ENCODE assay signal across 14 cellular contexts in genomic region chr6:17120019-17120418, GRCh38. TPM values are rescaled to one million over a fixed set of nuclear protein-coding genes. Genes with fewer than 3 reads are reported as not detected.
"Had no signal": no experiment of that assay in that cellular context is flagged by ENCODE, and none has a peak within 500 bp of the region (broad histone marks: within the 10 kb centered on the region; RNA-seq: fewer than 3 reads in every experiment).

No MANE protein-coding gene starts in this region.

- ATAC-seq: activated T-cell treated with anti-CD3 and anti-CD28 coated beads, Interleukin-2, amount 50 U/mL, for 72 hours; naive thymus-derived CD4-positive, alpha-beta T cell had no signal

- H3K9me3 ChIP-seq: lower lobe of right lung, stomach had no signal

- DNase-seq: activated CD4-positive, alpha-beta T cell treated with anti-CD3 and anti-CD28 coated beads, Interleukin-2, amount 50 U/mL, for 48 hours; activated CD4-positive, CD25-positive, alpha-beta regulatory T cell treated with anti-CD3 and anti-CD28 coated beads, Interleukin-2, amount 50 U/mL, for 72 hours; activated CD8-positive, alpha-beta memory T cell treated with anti-CD3 and anti-CD28 coated beads, Interleukin-2, amount 50 U/mL, for 4 hours; activated T-cell treated with anti-CD3 and anti-CD28 coated beads, Interleukin-2, amount 50 U/mL, for 72 hours; central memory CD4-positive, alpha-beta T cell; cortex of kidney; effector CD8-positive, alpha-beta T cell; hypothalamus; lower lobe of right lung; naive thymus-derived CD4-positive, alpha-beta T cell; retina; stomach had no signal

- H3K27me3 ChIP-seq: stomach had no signal

- H3K4me3 ChIP-seq: lower lobe of right lung, stomach had no signal

- H3K27ac ChIP-seq: lower lobe of right lung had no signal

- H3K4me1 ChIP-seq: lower lobe of right lung had no signal

- H3K36me3 ChIP-seq: lower lobe of right lung, stomach had no signal

RNA-seq across cellular contexts. Expression of gene STMND1, which starts 18.2 kb away (rescaled TPM):
- total RNA-seq: activated T-cell treated with anti-CD3 and anti-CD28 coated beads, Interleukin-2, amount 50 U/mL, for 72 hours; naive thymus-derived CD4-positive, alpha-beta T cell; skeletal muscle tissue; stomach; urinary bladder had no signal
- polyA plus RNA-seq: naive thymus-derived CD4-positive, alpha-beta T cell; stomach; urinary bladder had no signal
